1 cellular context compared by ENCODE assay signal in the genomic region with DNA sequence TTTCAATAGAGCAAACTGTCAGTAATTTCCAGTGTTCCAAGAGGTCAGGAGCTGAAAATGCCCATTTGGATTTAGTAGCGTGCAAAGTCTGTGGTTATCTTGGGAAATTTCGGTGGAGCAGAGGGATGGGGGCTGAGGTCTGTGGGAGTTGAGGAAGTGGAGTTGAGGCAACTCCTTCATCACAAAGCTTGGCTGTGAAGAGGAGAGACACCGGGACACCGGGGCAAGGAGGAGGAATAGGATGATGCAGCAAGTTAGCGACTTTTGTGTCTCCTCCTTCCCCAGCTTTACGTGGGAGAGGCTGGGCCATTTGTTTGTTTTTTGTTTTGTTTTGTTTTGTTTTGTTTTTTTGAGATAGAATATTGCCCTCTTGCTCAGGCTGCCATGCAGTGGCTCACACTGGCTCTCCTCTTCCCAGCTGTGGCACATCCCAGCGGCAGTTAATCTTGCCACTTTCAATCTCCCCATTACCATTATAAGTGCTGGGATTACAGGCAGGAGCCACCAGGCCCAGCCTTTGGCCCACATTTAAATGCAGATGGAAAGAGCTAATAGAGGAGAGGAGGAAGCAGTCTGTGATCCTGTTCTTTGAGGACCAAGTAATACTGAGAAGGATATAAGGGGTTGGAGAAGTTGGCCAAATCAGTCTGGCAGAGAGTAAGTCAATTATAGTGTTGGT.
TF ChIP-seq lines count a peak whose summit lies in the region.

No MANE protein-coding gene starts in this region.

TF ChIP-seq in GM23338, 12 proteins besides CTCF, POLR2A, EP300 and RAD21:
- no peak for TF ChIP-seq ZNF331 (CRISPR knock-in tag; IDR thresholded peaks at IDR 0.05; ENCODE audit: low read depth)
- no peak for TF ChIP-seq NANOG (IDR thresholded peaks at IDR 0.05; ENCODE audit: borderline replicate concordance)
- TF ChIP-seq ETS1 (IDR thresholded peaks at IDR 0.05), result no peak
- TF ChIP-seq POLR2AphosphoS5 (IDR thresholded peaks at IDR 0.05; ENCODE audit: low read depth), result no peak
- no peak for TF ChIP-seq CREB1 (CRISPR knock-in tag; IDR thresholded peaks at IDR 0.05; ENCODE audit: low read depth)
- TF ChIP-seq, protein P1, sequence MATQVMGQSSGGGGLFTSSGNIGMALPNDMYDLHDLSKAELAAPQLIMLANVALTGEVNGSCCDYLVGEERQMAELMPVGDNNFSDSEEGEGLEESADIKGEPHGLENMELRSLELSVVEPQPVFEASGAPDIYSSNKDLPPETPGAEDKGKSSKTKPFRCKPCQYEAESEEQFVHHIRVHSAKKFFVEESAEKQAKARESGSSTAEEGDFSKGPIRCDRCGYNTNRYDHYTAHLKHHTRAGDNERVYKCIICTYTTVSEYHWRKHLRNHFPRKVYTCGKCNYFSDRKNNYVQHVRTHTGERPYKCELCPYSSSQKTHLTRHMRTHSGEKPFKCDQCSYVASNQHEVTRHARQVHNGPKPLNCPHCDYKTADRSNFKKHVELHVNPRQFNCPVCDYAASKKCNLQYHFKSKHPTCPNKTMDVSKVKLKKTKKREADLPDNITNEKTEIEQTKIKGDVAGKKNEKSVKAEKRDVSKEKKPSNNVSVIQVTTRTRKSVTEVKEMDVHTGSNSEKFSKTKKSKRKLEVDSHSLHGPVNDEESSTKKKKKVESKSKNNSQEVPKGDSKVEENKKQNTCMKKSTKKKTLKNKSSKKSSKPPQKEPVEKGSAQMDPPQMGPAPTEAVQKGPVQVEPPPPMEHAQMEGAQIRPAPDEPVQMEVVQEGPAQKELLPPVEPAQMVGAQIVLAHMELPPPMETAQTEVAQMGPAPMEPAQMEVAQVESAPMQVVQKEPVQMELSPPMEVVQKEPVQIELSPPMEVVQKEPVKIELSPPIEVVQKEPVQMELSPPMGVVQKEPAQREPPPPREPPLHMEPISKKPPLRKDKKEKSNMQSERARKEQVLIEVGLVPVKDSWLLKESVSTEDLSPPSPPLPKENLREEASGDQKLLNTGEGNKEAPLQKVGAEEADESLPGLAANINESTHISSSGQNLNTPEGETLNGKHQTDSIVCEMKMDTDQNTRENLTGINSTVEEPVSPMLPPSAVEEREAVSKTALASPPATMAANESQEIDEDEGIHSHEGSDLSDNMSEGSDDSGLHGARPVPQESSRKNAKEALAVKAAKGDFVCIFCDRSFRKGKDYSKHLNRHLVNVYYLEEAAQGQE (IDR thresholded peaks at IDR 0.05; ENCODE audit: unreplicated experiment), result no peak
- TF ChIP-seq JUNB (IDR thresholded peaks at IDR 0.05; ENCODE audit: unreplicated experiment), result no peak
- TF ChIP-seq, protein P2, sequence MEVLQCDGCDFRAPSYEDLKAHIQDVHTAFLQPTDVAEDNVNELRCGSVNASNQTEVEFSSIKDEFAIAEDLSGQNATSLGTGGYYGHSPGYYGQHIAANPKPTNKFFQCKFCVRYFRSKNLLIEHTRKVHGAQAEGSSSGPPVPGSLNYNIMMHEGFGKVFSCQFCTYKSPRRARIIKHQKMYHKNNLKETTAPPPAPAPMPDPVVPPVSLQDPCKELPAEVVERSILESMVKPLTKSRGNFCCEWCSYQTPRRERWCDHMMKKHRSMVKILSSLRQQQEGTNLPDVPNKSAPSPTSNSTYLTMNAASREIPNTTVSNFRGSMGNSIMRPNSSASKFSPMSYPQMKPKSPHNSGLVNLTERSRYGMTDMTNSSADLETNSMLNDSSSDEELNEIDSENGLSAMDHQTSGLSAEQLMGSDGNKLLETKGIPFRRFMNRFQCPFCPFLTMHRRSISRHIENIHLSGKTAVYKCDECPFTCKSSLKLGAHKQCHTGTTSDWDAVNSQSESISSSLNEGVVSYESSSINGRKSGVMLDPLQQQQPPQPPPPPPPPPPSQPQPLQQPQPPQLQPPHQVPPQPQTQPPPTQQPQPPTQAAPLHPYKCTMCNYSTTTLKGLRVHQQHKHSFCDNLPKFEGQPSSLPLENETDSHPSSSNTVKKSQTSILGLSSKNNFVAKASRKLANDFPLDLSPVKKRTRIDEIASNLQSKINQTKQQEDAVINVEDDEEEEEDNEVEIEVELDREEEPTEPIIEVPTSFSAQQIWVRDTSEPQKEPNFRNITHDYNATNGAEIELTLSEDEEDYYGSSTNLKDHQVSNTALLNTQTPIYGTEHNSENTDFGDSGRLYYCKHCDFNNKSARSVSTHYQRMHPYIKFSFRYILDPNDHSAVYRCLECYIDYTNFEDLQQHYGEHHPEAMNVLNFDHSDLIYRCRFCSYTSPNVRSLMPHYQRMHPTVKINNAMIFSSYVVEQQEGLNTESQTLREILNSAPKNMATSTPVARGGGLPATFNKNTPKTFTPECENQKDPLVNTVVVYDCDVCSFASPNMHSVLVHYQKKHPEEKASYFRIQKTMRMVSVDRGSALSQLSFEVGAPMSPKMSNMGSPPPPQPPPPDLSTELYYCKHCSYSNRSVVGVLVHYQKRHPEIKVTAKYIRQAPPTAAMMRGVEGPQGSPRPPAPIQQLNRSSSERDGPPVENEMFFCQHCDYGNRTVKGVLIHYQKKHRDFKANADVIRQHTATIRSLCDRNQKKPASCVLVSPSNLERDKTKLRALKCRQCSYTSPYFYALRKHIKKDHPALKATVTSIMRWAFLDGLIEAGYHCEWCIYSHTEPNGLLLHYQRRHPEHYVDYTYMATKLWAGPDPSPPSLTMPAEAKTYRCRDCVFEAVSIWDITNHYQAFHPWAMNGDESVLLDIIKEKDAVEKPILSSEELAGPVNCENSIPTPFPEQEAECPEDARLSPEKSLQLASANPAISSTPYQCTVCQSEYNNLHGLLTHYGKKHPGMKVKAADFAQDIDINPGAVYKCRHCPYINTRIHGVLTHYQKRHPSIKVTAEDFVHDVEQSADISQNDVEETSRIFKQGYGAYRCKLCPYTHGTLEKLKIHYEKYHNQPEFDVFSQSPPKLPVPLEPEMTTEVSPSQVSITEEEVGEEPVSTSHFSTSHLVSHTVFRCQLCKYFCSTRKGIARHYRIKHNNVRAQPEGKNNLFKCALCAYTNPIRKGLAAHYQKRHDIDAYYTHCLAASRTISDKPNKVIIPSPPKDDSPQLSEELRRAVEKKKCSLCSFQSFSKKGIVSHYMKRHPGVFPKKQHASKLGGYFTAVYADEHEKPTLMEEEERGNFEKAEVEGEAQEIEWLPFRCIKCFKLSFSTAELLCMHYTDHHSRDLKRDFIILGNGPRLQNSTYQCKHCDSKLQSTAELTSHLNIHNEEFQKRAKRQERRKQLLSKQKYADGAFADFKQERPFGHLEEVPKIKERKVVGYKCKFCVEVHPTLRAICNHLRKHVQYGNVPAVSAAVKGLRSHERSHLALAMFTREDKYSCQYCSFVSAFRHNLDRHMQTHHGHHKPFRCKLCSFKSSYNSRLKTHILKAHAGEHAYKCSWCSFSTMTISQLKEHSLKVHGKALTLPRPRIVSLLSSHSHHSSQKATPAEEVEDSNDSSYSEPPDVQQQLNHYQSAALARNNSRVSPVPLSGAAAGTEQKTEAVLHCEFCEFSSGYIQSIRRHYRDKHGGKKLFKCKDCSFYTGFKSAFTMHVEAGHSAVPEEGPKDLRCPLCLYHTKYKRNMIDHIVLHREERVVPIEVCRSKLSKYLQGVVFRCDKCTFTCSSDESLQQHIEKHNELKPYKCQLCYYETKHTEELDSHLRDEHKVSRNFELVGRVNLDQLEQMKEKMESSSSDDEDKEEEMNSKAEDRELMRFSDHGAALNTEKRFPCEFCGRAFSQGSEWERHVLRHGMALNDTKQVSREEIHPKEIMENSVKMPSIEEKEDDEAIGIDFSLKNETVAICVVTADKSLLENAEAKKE (CRISPR knock-in tag; IDR thresholded peaks at IDR 0.05), result peak; percentile 71
- TF ChIP-seq EZH2 (IDR thresholded peaks at IDR 0.05; ENCODE audit: low read depth, unreplicated experiment), result no peak
